8 cellular contexts compared by ENCODE assay signal in genomic region chr9:114405294-114406034, GRCh38. TPM values are rescaled to one million over a fixed set of nuclear protein-coding genes. Genes with fewer than 3 reads are reported as not detected.
A peak's percentile ranks its signal among the peaks of the same experiment; 100 is the strongest.
DNase-seq lines count a peak whose midpoint lies in the region; ATAC-seq and TF ChIP-seq lines count a peak whose summit lies in the region.

No MANE protein-coding gene starts in this region.

- no peak overlapping the region for H3K23ac ChIP-seq in H9 (ENCODE audit: insufficient read length, low read depth, low read length)

- H2AFZ ChIP-seq in H9 (ENCODE audit: low read length) (no peak overlapping the region), SK-N-SH (ENCODE audit: low read depth) (no peak overlapping the region)

- no peak overlapping the region for H4K5ac ChIP-seq in H9 (ENCODE audit: insufficient read length, low read depth, low read length)

- no peaks in the 10 kb centered on the region for H3K9me2 ChIP-seq in SK-N-SH

- DNase-seq in GM12865 (ENCODE audit: low read depth) (peak; percentile 85), H9 (peak; percentile 85), LoVo (ENCODE audit: low spot score) (peak; percentile 60), SK-N-SH (peak; percentile 91), Right ventricle myocardium superior (peak; percentile 74), psoas muscle (peak; percentile 70 to 80), cortex of kidney (lab: John Stamatoyannopoulos, UW) (no peak)
- peak; percentile 77 to 79 for DNase-seq in activated naive CD4-positive, alpha-beta T cell treated with anti-CD3 and anti-CD28 coated beads, Interleukin-2, amount 50 U/mL, for 72 hours (ENCODE audit: low spot score in 2 of 2)

- CTCF ChIA-PET in SK-N-SH (lab: Yijun Ruan, JAX) = interaction anchor here (0.6 to 5.4 kb wide), 75 partner anchors 9 to 1125 kb away, joined by 3 to 83 read pairs (median 5); partner anchors contain the start of genes AKNA, TEX53 and WHRN

- no peak overlapping the region for H2BK12ac ChIP-seq in H9 (ENCODE audit: insufficient read length, low read depth, low read length)

- TF ChIP-seq EP300 in SK-N-SH (IDR thresholded peaks at IDR 0.05; ENCODE audit: borderline replicate concordance in 1 of 2, low read depth in 1 of 2, low read length in 1 of 2) = no peak

- H3K56ac ChIP-seq in H9 (ENCODE audit: insufficient read length, low read depth, low read length) = no peak overlapping the region

- H3K18ac ChIP-seq in H9 (ENCODE audit: insufficient read length, low read depth, low read length) = no peak overlapping the region

- no peak overlapping the region for H3T11ph ChIP-seq in H9 (ENCODE audit: low read length)

- H3K9me3 ChIP-seq in H9 (ENCODE audit: control insufficient read depth, low read depth, low read length) (no peaks in the 10 kb centered on the region), SK-N-SH (no peaks in the 10 kb centered on the region), psoas muscle (no peaks in the 10 kb centered on the region)

- peak; percentile 96 for ATAC-seq in activated naive CD4-positive, alpha-beta T cell treated with anti-CD3 and anti-CD28 coated beads, Interleukin-2, amount 50 U/mL, for 72 hours
- ATAC-seq in Right ventricle myocardium superior (ENCODE audit: poor library complexity) = peak; percentile 96
- ATAC-seq in psoas muscle = peak; percentile 91 to 99 (median 92)

- no peak overlapping the region for H4K91ac ChIP-seq in H9 (ENCODE audit: insufficient read length, low read depth, low read length)

- H3K27ac ChIP-seq in H9 (ENCODE audit: insufficient read length, low read depth, low read length) (no peak overlapping the region), SK-N-SH (ENCODE audit: low read depth in 2 of 2, low read length in 1 of 2) (no peak overlapping the region), psoas muscle (no peak overlapping the region)

- H3K79me2 ChIP-seq in H9 (ENCODE audit: insufficient read depth, low read length) (no peaks in the 10 kb centered on the region), SK-N-SH (ENCODE audit: insufficient read depth) (no peaks in the 10 kb centered on the region)

- no peak overlapping the region for H3K4me3 Mint-ChIP-seq in H9

- H2BK20ac ChIP-seq in H9 (ENCODE audit: low read depth, low read length, poor library complexity, severe bottlenecking) = no peak overlapping the region

- peaks cover 0 to 1% (median 0%) of the 10 kb centered on the region in 3 experiments; a peak in 1 of 7 replicates for H3K36me3 Mint-ChIP-seq in H9 (ENCODE audit: insufficient read depth in 1 of 3, low read depth in 3 of 3)
- no peaks in the 10 kb centered on the region for H3K36me3 Mint-ChIP-seq in activated naive CD4-positive, alpha-beta T cell treated with anti-CD3 and anti-CD28 coated beads, Interleukin-2, amount 50 U/mL, for 72 hours

- WGBS in H9 (ENCODE audit: extremely low coverage, insufficient read length, low lambda C conversion rate) = no CpG with 5 or more reads among the region's 15 CpGs
- 23% methylated on average over 12 of the region's 15 CpGs for WGBS in SK-N-SH (ENCODE audit: low lambda C conversion rate)
- 21 to 29% (median 23%) methylated on average over 14 to 15 of the region's 15 CpGs for WGBS in psoas muscle, 3 donors

- H3K27me3 ChIP-seq in H9 (ENCODE audit: insufficient read depth, low read length) = no peaks in the 10 kb centered on the region
- no peaks in the 10 kb centered on the region for H3K27me3 ChIP-seq in SK-N-SH (ENCODE audit: insufficient read depth)
- H3K27me3 ChIP-seq in psoas muscle (ENCODE audit: insufficient read depth in 3 of 3, low read length in 2 of 3) = no peaks in the 10 kb centered on the region

- peak; percentile 93 for TF ChIP-seq RAD21 in SK-N-SH (IDR thresholded peaks at IDR 0.05; ENCODE audit: low read length)

- H3K9me3 Mint-ChIP-seq in H9 = no peaks in the 10 kb centered on the region
- H3K9me3 Mint-ChIP-seq in activated naive CD4-positive, alpha-beta T cell treated with anti-CD3 and anti-CD28 coated beads, Interleukin-2, amount 50 U/mL, for 72 hours = no peaks in the 10 kb centered on the region

- H3K79me1 ChIP-seq in H9 (ENCODE audit: insufficient read depth, low read depth, low read length, poor library complexity, severe bottlenecking) = no peaks in the 10 kb centered on the region

- intact Hi-C loops in Right ventricle myocardium superior (cut with DNase I) = loop anchor here (2.0 to 5.0 kb wide), 2 partner anchors 247 to 607 kb away; no protein-coding TSS in a partner anchor
- intact Hi-C loops in psoas muscle (cut with DNase I) = loop anchor here (2.0 to 10.0 kb wide), 7 partner anchors 179 to 609 kb away; partner anchors contain the start of gene ATP6V1G1 (in 1 of the 2)

- no peaks in the 10 kb centered on the region for H3F3A ChIP-seq in SK-N-SH (replicated peaks; ENCODE audit: insufficient read depth)

- peaks cover 7% of the 10 kb centered on the region for H3K27me3 Mint-ChIP-seq in H9 (ENCODE audit: low read depth)

- H3K36me3 ChIP-seq in SK-N-SH (replicated peaks in 1 of 2; ENCODE audit: control insufficient read depth in 1 of 2, insufficient read depth in 2 of 2, low read length in 1 of 2) = no peaks in the 10 kb centered on the region
- no peaks in the 10 kb centered on the region for H3K36me3 ChIP-seq in psoas muscle (ENCODE audit: insufficient read depth in 1 of 2, low read depth in 1 of 2)

- H4K20me1 ChIP-seq in H9 (ENCODE audit: control insufficient read depth, insufficient read depth, insufficient read length) (no peaks in the 10 kb centered on the region), SK-N-SH (ENCODE audit: insufficient read depth) (no peaks in the 10 kb centered on the region)

- H3K4me3 ChIP-seq in GM12865 (ENCODE audit: low read depth, low read length) (no peak overlapping the region), SK-N-SH (ENCODE audit: low read depth in 2 of 2, low read length in 1 of 2) (peak overlapping the region in 1 of 2 experiments; percentile 48; a peak in 1 of 4 replicates), psoas muscle (no peak overlapping the region)

- peak; percentile 80 for TF ChIP-seq CTCF in GM12865 (IDR thresholded peaks at IDR 0.05; ENCODE audit: insufficient read depth, low read depth, low read length, missing control alignments)
- peak; percentile 92 for TF ChIP-seq CTCF in H9 (conservative IDR thresholded peaks at IDR 0.05)
- TF ChIP-seq CTCF in SK-N-SH (IDR thresholded peaks at IDR 0.05) = peak; percentile 86
- TF ChIP-seq CTCF in psoas muscle (IDR thresholded peaks at IDR 0.05) = peak; percentile 77

- H3K4ac ChIP-seq in H9 (ENCODE audit: low read depth, low read length) = no peak overlapping the region

- H2BK120ac ChIP-seq in H9 (ENCODE audit: low read depth, low read length, poor library complexity, severe bottlenecking) = no peak overlapping the region

- no peak overlapping the region for H3K14ac ChIP-seq in H9 (ENCODE audit: insufficient read depth, low read length)

- no peak overlapping the region for H4K8ac ChIP-seq in H9 (replicated peaks; ENCODE audit: insufficient read length, low read depth, low read length)

- POLR2A ChIA-PET in SK-N-SH (lab: Yijun Ruan, JAX) = interaction anchor here (0.6 to 0.9 kb wide), 2 partner anchors 182 to 248 kb away, joined by 4 read pairs; partner anchors contain the start of gene ATP6V1G1

- H2AK5ac ChIP-seq in H9 (ENCODE audit: insufficient read length, low read length) = no peak overlapping the region

- no peak overlapping the region for H3K9ac ChIP-seq in H9 (ENCODE audit: extremely low read depth, insufficient read length, low read length)
- no peak overlapping the region for H3K9ac ChIP-seq in SK-N-SH

- H2BK5ac ChIP-seq in H9 (ENCODE audit: insufficient read length, low read length) = no peak overlapping the region

- H3K27ac Mint-ChIP-seq in H9 = peak overlapping the region in 1 of 3 experiments; percentile 71; a peak in 1 of 7 replicates
- peak overlapping the region in 1 of 2 donors; percentile 70 for H3K27ac Mint-ChIP-seq in activated naive CD4-positive, alpha-beta T cell treated with anti-CD3 and anti-CD28 coated beads, Interleukin-2, amount 50 U/mL, for 72 hours

- no peaks in the 10 kb centered on the region for H3K23me2 ChIP-seq in H9 (ENCODE audit: insufficient read length, low read depth, low read length, poor library complexity, severe bottlenecking)

- H3K4me1 ChIP-seq in H9 (ENCODE audit: insufficient read depth, low read length) (peaks cover 5% of the 10 kb centered on the region; the same call in 1 of the 2 replicates), SK-N-SH (ENCODE audit: control insufficient read depth in 1 of 2, insufficient read depth in 2 of 2, low read depth in 1 of 2, low read length in 1 of 2) (no peaks in the 10 kb centered on the region), psoas muscle (no peaks in the 10 kb centered on the region)

- H3K4me2 ChIP-seq in H9 (ENCODE audit: insufficient read depth, insufficient read length, low read length) (no peak overlapping the region), SK-N-SH (no peak overlapping the region)

- peaks cover 21 to 27% of the 10 kb centered on the region in 2 experiments for H3K4me1 Mint-ChIP-seq in H9

- H2BK15ac ChIP-seq in H9 (ENCODE audit: low read depth, low read length) = no peak overlapping the region

TF ChIP-seq in SK-N-SH, 30 proteins besides CTCF, POLR2A, EP300 and RAD21:
- TF ChIP-seq NRF1 (IDR thresholded peaks at IDR 0.05; ENCODE audit: low read depth, low read length) (no peak), MEF2A (IDR thresholded peaks at IDR 0.05; ENCODE audit: borderline replicate concordance, low read depth) (no peak), FOXM1 (IDR thresholded peaks at IDR 0.05; ENCODE audit: low read depth) (no peak), RXRA (IDR thresholded peaks at IDR 0.05; ENCODE audit: borderline replicate concordance, low read depth) (no peak), SMC3 (IDR thresholded peaks at IDR 0.05; ENCODE audit: low read depth, low read length) (peak; percentile 81), SIN3A (IDR thresholded peaks at IDR 0.05; ENCODE audit: borderline replicate concordance, low read depth, low read length) (no peak), CHD2 (IDR thresholded peaks at IDR 0.05; ENCODE audit: low read length, partially characterized antibody) (peak; percentile 17), NFIC (IDR thresholded peaks at IDR 0.05; ENCODE audit: borderline replicate concordance) (no peak)

RNA-seq across cellular contexts. Expression of gene AKNA, which starts 17.7 kb away (rescaled TPM):
- 19.7 and 20.8 TPM in 2 replicates for total RNA-seq in H9 (2021)
- 0.70 and 0.84 TPM in 2 replicates for polyA plus RNA-seq in SK-N-SH (2012; rRNA removed)
- 0.28 and 0.55 TPM in 2 replicates for polyA plus RNA-seq in SK-N-SH (2012; cell fraction: cytosol; rRNA removed)
- 2.4 and 3.0 TPM in 2 replicates for polyA plus RNA-seq in SK-N-SH (2012; cell fraction: nucleus; rRNA removed)
- total RNA-seq in activated naive CD4-positive, alpha-beta T cell treated with anti-CD3 and anti-CD28 coated beads, Interleukin-2, amount 50 U/mL, for 72 hours = 100 to 1,000 TPM; 165 to 174 TPM
- total RNA-seq in Right ventricle myocardium superior = 4.6 TPM
- 1 to 10 TPM; 2.3 to 3.9 (median 2.9) TPM for total RNA-seq in psoas muscle
- polyA plus RNA-seq in psoas muscle = 1 to 10 TPM; 1.5 to 2.1 (median 1.9) TPM
